17 cellular contexts compared by ENCODE assay signal in the genomic region with DNA sequence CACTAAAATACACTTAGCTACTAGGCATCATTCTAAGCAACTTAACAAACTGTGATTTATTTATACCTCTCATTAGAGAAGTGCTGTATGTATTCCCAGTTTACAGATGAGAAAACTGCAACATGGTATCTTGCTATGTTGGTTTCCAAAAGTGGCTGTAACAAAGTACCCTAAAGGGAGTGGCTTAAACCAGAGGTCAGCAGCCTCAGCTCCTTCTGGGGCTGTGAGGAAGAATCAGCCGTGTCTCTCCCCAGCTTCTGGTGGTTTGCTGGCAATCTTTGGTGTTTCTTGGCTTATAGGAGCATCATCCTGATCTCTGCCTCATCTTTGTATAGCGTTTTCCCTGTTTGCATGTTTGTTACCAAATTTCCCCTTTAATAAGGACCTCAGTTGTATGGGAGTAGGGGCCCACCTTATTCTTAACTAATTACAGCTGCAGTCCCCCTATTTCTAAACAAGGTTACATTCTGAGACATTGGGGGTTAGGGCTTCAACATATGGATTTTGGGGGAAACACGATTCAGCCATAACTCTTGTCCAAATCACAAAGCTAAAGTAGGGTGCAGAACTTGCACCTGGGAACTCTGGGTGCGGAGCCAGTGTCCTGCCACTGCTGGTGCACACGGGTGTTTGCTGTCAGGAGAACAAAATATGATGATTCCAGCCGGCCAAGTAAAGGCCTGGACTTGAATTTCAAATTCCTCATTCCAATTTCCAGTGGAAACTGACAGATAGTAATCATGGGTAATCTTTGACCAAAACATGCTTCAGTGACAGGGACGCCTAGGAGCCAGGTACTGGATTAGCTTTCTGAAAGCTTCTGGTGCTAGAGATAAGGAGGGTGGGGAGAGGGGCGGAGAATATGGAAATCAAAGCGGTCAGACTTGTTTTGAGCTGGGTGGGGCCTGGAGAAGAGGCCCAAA. TPM values are rescaled to one million over a fixed set of nuclear protein-coding genes. Genes with fewer than 3 reads are reported as not detected.
DNase-seq lines count a peak whose midpoint lies in the region; ATAC-seq and TF ChIP-seq lines count a peak whose summit lies in the region.
"Had no signal": no experiment of that assay in that cellular context is flagged by ENCODE, and none has a peak within 500 bp of the region (broad histone marks: within the 10 kb centered on the region; RNA-seq: fewer than 3 reads in every experiment).

No MANE protein-coding gene starts in this region.

- TF ChIP-seq CTCF in 22Rv1 (IDR thresholded peaks at IDR 0.05), result no peak
- TF ChIP-seq CTCF in endodermal cell (conservative IDR thresholded peaks at IDR 0.05), result no peak
- no peak for TF ChIP-seq CTCF in mucosa of descending colon (IDR thresholded peaks at IDR 0.05)
- no peak for TF ChIP-seq CTCF in GM10248 (IDR thresholded peaks at IDR 0.05; ENCODE audit: control extremely low read depth, extremely low read depth, low read depth, missing control alignments)

- H3K27ac ChIP-seq in 22Rv1 (peak overlapping the region; percentile 40), endodermal cell (ENCODE audit: low read depth, low read length) (no peak overlapping the region)
- H3K27ac ChIP-seq: tibial artery had no signal

- peaks cover 11% of the 10 kb centered on the region for H3K36me3 Mint-ChIP-seq in endodermal cell (ENCODE audit: low read depth)
- H3K36me3 Mint-ChIP-seq: activated naive CD4-positive, alpha-beta T cell treated with anti-CD3 and anti-CD28 coated beads, Interleukin-2, amount 50 U/mL, for 24 hours; CD4-positive, CD25-positive, alpha-beta regulatory T cell; IgD-negative memory B cell had no signal

- H3K4me1 ChIP-seq in endodermal cell (ENCODE audit: control insufficient read depth, insufficient read depth, low read length), result peaks cover 7% of the 10 kb centered on the region
- H3K4me1 ChIP-seq in mucosa of descending colon (ENCODE audit: low read depth), result peaks cover 9% of the 10 kb centered on the region

- H3K4me1 Mint-ChIP-seq in endodermal cell, result peaks cover 41% of the 10 kb centered on the region

- H3K27me3 Mint-ChIP-seq in endodermal cell (ENCODE audit: insufficient read depth), result no peaks in the 10 kb centered on the region
- H3K27me3 Mint-ChIP-seq: activated naive CD4-positive, alpha-beta T cell treated with anti-CD3 and anti-CD28 coated beads, Interleukin-2, amount 50 U/mL, for 24 hours; effector memory CD8-positive, alpha-beta T cell had no signal

- no peaks in the 10 kb centered on the region for H3K27me3 ChIP-seq in endodermal cell (ENCODE audit: control insufficient read depth, insufficient read depth, low read length, poor library complexity, severe bottlenecking)
- H3K27me3 ChIP-seq: tibial artery had no signal

- DNase-seq in HuH-7 (ENCODE audit: low spot score) (peak; percentile 38), endodermal cell (peak; percentile 79), mucosa of descending colon (peak in 2 of 3 donors; percentile 40 to 86), NCI-H2081 (lab: John Stamatoyannopoulos, UW) (no peak), GM10248 (ENCODE audit: extremely low spot score) (no peak)
- no peak for DNase-seq in activated naive CD4-positive, alpha-beta T cell treated with Interleukin-2 at 50 U/mL for 16 hours
- no peak for DNase-seq in stimulated activated CD4-positive, alpha-beta T cell treated with anti-CD3 and anti-CD28 coated beads, Interleukin-15, amount 100 ng/mL, for 24 hours
- DNase-seq: CD4-positive, CD25-positive, alpha-beta regulatory T cell; effector memory CD8-positive, alpha-beta T cell; foreskin melanocyte; NCI-H1092 treated with DMSO at 0.1 percent for 48 hours; tibial artery had no signal

- 61 to 84% methylated on average over 7 to 9 of the region's 9 CpGs for WGBS in endodermal cell (ENCODE audit: insufficient coverage in 1 of 2, insufficient read length in 1 of 2), 2 experiments

- no peaks in the 10 kb centered on the region for H3K9me3 Mint-ChIP-seq in endodermal cell
- H3K9me3 Mint-ChIP-seq: activated naive CD4-positive, alpha-beta T cell treated with anti-CD3 and anti-CD28 coated beads, Interleukin-2, amount 50 U/mL, for 24 hours; effector memory CD8-positive, alpha-beta T cell; IgD-negative memory B cell had no signal

- no peak overlapping the region for H3K4me3 ChIP-seq in endodermal cell (ENCODE audit: low read length)
- no peak overlapping the region for H3K4me3 ChIP-seq in mucosa of descending colon
- H3K4me3 ChIP-seq: A549, tibial artery had no signal

- H3K9ac ChIP-seq in endodermal cell (ENCODE audit: extremely low read depth, low read length, poor library complexity, severe bottlenecking), result no peak overlapping the region

- no peaks in the 10 kb centered on the region for H3K36me3 ChIP-seq in endodermal cell (ENCODE audit: control insufficient read depth, insufficient read depth, low read length)
- H3K36me3 ChIP-seq in mucosa of descending colon (ENCODE audit: low read depth), result no peaks in the 10 kb centered on the region
- H3K36me3 ChIP-seq: tibial artery had no signal

- POLR2A ChIA-PET in GM10248 (lab: Yijun Ruan, JAX), result no interaction called here

- H3K9me3 ChIP-seq in endodermal cell (ENCODE audit: control insufficient read depth, low read length), result no peaks in the 10 kb centered on the region
- H3K9me3 ChIP-seq in mucosa of descending colon, result no peaks in the 10 kb centered on the region
- H3K9me3 ChIP-seq: A549, tibial artery had no signal

- peak; percentile 94 for ATAC-seq in mucosa of descending colon
- ATAC-seq: A549; effector memory CD8-positive, alpha-beta T cell; SK-N-SH treated with all-trans-retinoic acid at 6 μM for 48 hours had no signal

- intact Hi-C loops in mucosa of descending colon (cut with DNase I, micrococcal nuclease), result no loop called here

- H3K27ac Mint-ChIP-seq in endodermal cell, result no peak overlapping the region
- H3K27ac Mint-ChIP-seq: activated naive CD4-positive, alpha-beta T cell treated with anti-CD3 and anti-CD28 coated beads, Interleukin-2, amount 50 U/mL, for 24 hours; CD4-positive, CD25-positive, alpha-beta regulatory T cell; effector memory CD8-positive, alpha-beta T cell; IgD-negative memory B cell had no signal

- CTCF ChIA-PET in GM10248 (lab: Yijun Ruan, JAX), result interaction anchor here (0.9 to 1.2 kb wide), 2 partner anchors 8 to 15 kb away, joined by 3 to 4 read pairs; no protein-coding TSS in a partner anchor

- H3K4me3 Mint-ChIP-seq in endodermal cell, result peak overlapping the region; percentile 11
- H3K4me3 Mint-ChIP-seq: activated naive CD4-positive, alpha-beta T cell treated with anti-CD3 and anti-CD28 coated beads, Interleukin-2, amount 50 U/mL, for 24 hours; CD4-positive, CD25-positive, alpha-beta regulatory T cell; effector memory CD8-positive, alpha-beta T cell had no signal

RNA-seq across cellular contexts. Expression of a gene that starts 43.3 kb away (rescaled TPM):
- total RNA-seq in endodermal cell (10 to 100 TPM; 66.6 to 87.5 TPM), mucosa of descending colon (10 to 100 TPM; 14.0 to 41.0 (median 23.4) TPM)
- 68.8 TPM for polyA plus RNA-seq in endodermal cell (2013, experiment 1 of 2)
- polyA plus RNA-seq in endodermal cell (2013, experiment 2 of 2), result 63.3 TPM
- polyA plus RNA-seq: CD4-positive, CD25-positive, alpha-beta regulatory T cell had no signal

Comparison
In these comparisons a context has a peak if more than half of its experiments do, and no peak if none do; other contexts are left out.
1. DNase-seq: peak in HuH-7 (single experiment), endodermal cell (single experiment) and mucosa of descending colon (2 of 3); none in NCI-H2081 (0 of 2), activated naive CD4-positive, alpha-beta T cell treated with Interleukin-2 at 50 U/mL for 16 hours (single experiment), stimulated activated CD4-positive, alpha-beta T cell treated with anti-CD3 and anti-CD28 coated beads, Interleukin-15, amount 100 ng/mL, for 24 hours (single experiment) and GM10248 (single experiment).